12 cellular contexts compared by ENCODE assay signal in genomic region chr5:14172149-14172795, GRCh38. TPM values are rescaled to one million over a fixed set of nuclear protein-coding genes. Genes with fewer than 3 reads are reported as not detected.
A peak's percentile ranks its signal among the peaks of the same experiment; 100 is the strongest.
DNase-seq lines count a peak whose midpoint lies in the region; ATAC-seq and TF ChIP-seq lines count a peak whose summit lies in the region.
"Had no signal": no experiment of that assay in that cellular context is flagged by ENCODE, and none has a peak within 500 bp of the region (broad histone marks: within the 10 kb centered on the region; RNA-seq: fewer than 3 reads in every experiment).

No MANE protein-coding gene starts in this region.

- H3K4me1 Mint-ChIP-seq in WTC11: peaks cover 74% of the 10 kb centered on the region

- CTCF ChIA-PET in WTC11 (lab: Charles Lee): interaction anchor here (1.5 kb wide), 1 partner anchor 98 kb away, joined by 4 read pairs; no protein-coding TSS in a partner anchor

- in situ Hi-C loops in ACHN (cut with HindIII; ENCODE audit: low pct_ligation_motif_present, low pct_unique_long_range_greater_than_20kb, low sequenced_read_pairs): no loop called here

- H3K4me3 ChIP-seq in GM06990 (replicated peaks; ENCODE audit: low read depth, low read length): peak overlapping the region; percentile 65

- no peaks in the 10 kb centered on the region for H3K27me3 ChIP-seq in GM06990 (replicated peaks; ENCODE audit: control insufficient read depth, insufficient read depth, low read length)

- TF ChIP-seq CTCF in GM06990 (IDR thresholded peaks at IDR 0.05; ENCODE audit: insufficient read depth, low read length, poor library complexity, severe bottlenecking): no peak
- no peak for TF ChIP-seq CTCF in WTC11 (IDR thresholded peaks at IDR 0.05)

- H3K27me3 Mint-ChIP-seq in WTC11 (ENCODE audit: low read depth): no peaks in the 10 kb centered on the region

- no peak overlapping the region for H3K4me3 Mint-ChIP-seq in WTC11
- H3K4me3 Mint-ChIP-seq: activated CD4-positive, alpha-beta memory T cell treated with anti-CD3 and anti-CD28 coated beads, Interleukin-2, amount 10 ng/mL, durations not matched to agents 7 days and 5 days had no signal

- DNase-seq in GM06990 (ENCODE audit: extremely low read depth, insufficient read length) (peak; percentile 50), WTC11 (ENCODE audit: low spot score) (no peak), cerebellum (ENCODE audit: low spot score) (no peak), A172 (ENCODE audit: low spot score) (no peak), ACHN (no peak), OCI-M1 (lab: John Stamatoyannopoulos, UW) (no peak)
- DNase-seq: activated CD4-positive, alpha-beta memory T cell treated with anti-CD3 and anti-CD28 coated beads, Interleukin-2, amount 10 ng/mL, durations not matched to agents 7 days and 5 days; Calu3; effector CD8-positive, alpha-beta T cell; midbrain had no signal

- no peaks in the 10 kb centered on the region for H3K36me3 ChIP-seq in GM06990 (ENCODE audit: control insufficient read depth, insufficient read depth, low read length)

- POLR2A ChIA-PET in WTC11 (lab: Charles Lee): no interaction called here

- peak; percentile 52 for ATAC-seq in GM19452 (IDR thresholded peaks at IDR 0.05; ENCODE audit: unreplicated experiment)
- peak; percentile 45 for ATAC-seq in HG03064 (IDR thresholded peaks at IDR 0.05; ENCODE audit: low read depth, unreplicated experiment)
- no peak for ATAC-seq in WTC11

- H3K9me3 Mint-ChIP-seq in WTC11: no peaks in the 10 kb centered on the region
- H3K9me3 Mint-ChIP-seq: activated CD4-positive, alpha-beta memory T cell treated with anti-CD3 and anti-CD28 coated beads, Interleukin-2, amount 10 ng/mL, durations not matched to agents 7 days and 5 days had no signal

- H3K27ac Mint-ChIP-seq in WTC11: peak overlapping the region; percentile 42
- H3K27ac Mint-ChIP-seq: activated CD4-positive, alpha-beta memory T cell treated with anti-CD3 and anti-CD28 coated beads, Interleukin-2, amount 10 ng/mL, durations not matched to agents 7 days and 5 days had no signal

- no peaks in the 10 kb centered on the region for H3K36me3 Mint-ChIP-seq in WTC11

TF ChIP-seq in WTC11, 78 proteins besides CTCF, POLR2A, EP300 and RAD21:
- TF ChIP-seq ZBTB43 (CRISPR knock-in tag; IDR thresholded peaks at IDR 0.05): no peak
- TF ChIP-seq NFATC4 (CRISPR knock-in tag; IDR thresholded peaks at IDR 0.05): no peak
- TF ChIP-seq FOXP4 (CRISPR knock-in tag; IDR thresholded peaks at IDR 0.05): no peak
- TF ChIP-seq HMGA2 (CRISPR knock-in tag; IDR thresholded peaks at IDR 0.05): no peak
TF ChIP-seq in WTC11: peak in this region for 0.

RNA-seq across cellular contexts. Expression of gene TRIO, which starts 29.1 kb away (rescaled TPM):
- total RNA-seq in WTC11 (2021): 69.2 to 88.8 TPM (median 73.5 TPM) in 3 replicates
- total RNA-seq in cerebellum: 422 TPM
- 120 and 180 TPM in 2 replicates for total RNA-seq in A172 (2014; rRNA removed; shearing (Covaris generic))
